ENCODE assay signal across 7 cellular contexts in the genomic region with DNA sequence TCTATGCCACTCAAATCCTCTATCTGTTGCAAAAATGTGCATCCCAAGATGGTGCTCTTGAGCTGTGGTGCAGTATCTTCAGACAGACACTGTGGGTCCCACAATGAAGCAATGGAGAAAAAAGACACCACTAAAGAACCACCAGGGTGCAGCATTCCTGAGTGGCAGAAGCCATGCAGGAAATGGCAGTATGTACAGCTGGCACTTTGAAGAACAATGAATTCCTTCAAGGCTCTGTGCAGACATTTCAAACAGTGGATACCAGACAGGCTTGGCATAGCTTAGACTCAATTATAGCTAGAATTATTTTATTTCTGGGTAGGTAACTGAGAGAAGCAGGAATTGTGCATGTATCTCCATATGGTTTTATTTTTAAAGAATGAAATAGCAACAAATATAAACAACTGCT. TPM values are rescaled to one million over a fixed set of nuclear protein-coding genes. Genes with fewer than 3 reads are reported as not detected.
DNase-seq lines count a peak whose midpoint lies in the region; ATAC-seq and TF ChIP-seq lines count a peak whose summit lies in the region.

No MANE protein-coding gene starts in this region.

- no peaks in the 10 kb centered on the region for H3K36me3 ChIP-seq in heart right ventricle

- H3K9me3 ChIP-seq in heart right ventricle, result peaks cover 0 to 6% (median 0%) of the 10 kb centered on the region in 11 donors

- ATAC-seq in GM21360 (IDR thresholded peaks at IDR 0.05; ENCODE audit: unreplicated experiment) (peak; percentile 99), HG03521 (IDR thresholded peaks at IDR 0.05; ENCODE audit: unreplicated experiment) (peak; percentile 97), heart right ventricle (peak in 7 of 8 donors; percentile 36 to 91 (median 68)), sciatic nerve (peak; percentile 61)

- no peaks in the 10 kb centered on the region for H3K27me3 ChIP-seq in heart right ventricle

- intact Hi-C loops in heart right ventricle (cut with DNase I) (loop anchor here in 6 of 10 donors (2.0 to 10.0 kb wide), 4 partner anchors 110 to 310 kb away; no protein-coding TSS in a partner anchor), sciatic nerve (cut with DNase I) (no loop called here)

- H3K27ac ChIP-seq in heart right ventricle, result peak overlapping the region in 3 of 10 donors; percentile 33 to 55 (median 35)

- H3K4me1 ChIP-seq in heart right ventricle, result peaks cover 0 to 32% (median 16%) of the 10 kb centered on the region in 9 donors

- H3K4me3 ChIP-seq in heart right ventricle, result no peak overlapping the region

- in situ Hi-C loops in G401 (cut with HindIII; ENCODE audit: low sequenced_read_pairs), result no loop called here

- peak in 7 of 9 donors; percentile 37 to 66 (median 58) for TF ChIP-seq CTCF in heart right ventricle (IDR thresholded peaks at IDR 0.05)

- DNase-seq in G401 (ENCODE audit: low spot score) (peak; percentile 27), NCI-H524 treated with DMSO at 0.1 percent for 48 hours (lab: John Stamatoyannopoulos, UW) (peak; percentile 87), heart right ventricle (peak in 1 of 2 donors; percentile 44), sciatic nerve (ENCODE audit: low spot score) (no peak)
- DNase-seq in activated effector memory CD4-positive, alpha-beta T cell treated with Interleukin-2 at 50 U/mL for 16 hours, result peak; percentile 9

RNA-seq across cellular contexts. Expression of a gene that starts 24.0 kb away (rescaled TPM):
- total RNA-seq in G401 (2014; rRNA removed; shearing (Covaris generic)), result 176 and 213 TPM in 2 replicates
- 10 to 100 TPM; 34.7 to 60.2 (median 46.2) TPM for total RNA-seq in heart right ventricle
- polyA plus RNA-seq in heart right ventricle, result 10 to 100 TPM; 23.2 to 47.6 TPM
- total RNA-seq in sciatic nerve, result 62.9 TPM
